Comparison of ENCODE assay signal across 1 cellular context in the genomic region with DNA sequence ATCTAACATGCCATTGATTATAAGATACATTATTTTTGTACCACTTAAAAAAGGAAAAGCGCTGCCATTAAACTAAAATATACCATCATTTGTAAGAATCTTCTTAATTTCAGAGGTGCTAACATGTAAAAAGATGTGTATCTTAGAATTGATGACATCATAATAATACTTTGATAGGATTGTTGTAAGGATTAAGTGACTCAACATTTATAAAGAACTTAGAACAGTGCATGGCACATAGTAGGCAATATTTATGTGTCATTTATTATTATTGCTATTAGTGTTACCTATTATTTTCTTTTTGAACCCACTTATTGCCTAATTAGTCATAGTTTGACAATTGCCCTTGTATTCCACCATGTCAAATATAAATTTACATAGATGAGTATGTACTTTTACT.
TF ChIP-seq lines count a peak whose summit lies in the region.

No MANE protein-coding gene starts in this region.

TF ChIP-seq in HEK293, 187 proteins besides CTCF, POLR2A, EP300 and RAD21 (continued from another document):
- no peak for TF ChIP-seq ZNF155 (tag by site-specific recombination; IDR thresholded peaks at IDR 0.05)
- no peak for TF ChIP-seq ZNF335 (tag by site-specific recombination; conservative IDR thresholded peaks at IDR 0.05)
